33 cellular contexts compared by ENCODE assay signal in genomic region chr11:80261776-80262175, GRCh38.
"Had no signal": no experiment of that assay in that cellular context is flagged by ENCODE, and none has a peak within 500 bp of the region (broad histone marks: within the 10 kb centered on the region; RNA-seq: fewer than 3 reads in every experiment).

No MANE protein-coding gene starts in this region.

- DNase-seq: activated B cell treated with CpG ODN at 0.5 μM for 24 hours; activated CD4-positive, alpha-beta T cell treated with anti-CD3 and anti-CD28 coated beads for 48 hours; activated CD4-positive, alpha-beta T cell treated with anti-CD3 and anti-CD28 coated beads, Interleukin-2, amount 50 U/mL, for 1 hour; activated CD4-positive, alpha-beta T cell treated with anti-CD3 and anti-CD28 coated beads, Interleukin-2, amount 50 U/mL, for 48 hours; activated CD8-positive, alpha-beta memory T cell treated with anti-CD3 and anti-CD28 coated beads, Interleukin-2, amount 10 ng/mL, durations not matched to agents 7 days and 5 days; activated CD8-positive, alpha-beta memory T cell treated with anti-CD3 and anti-CD28 coated beads, Interleukin-2, amount 50 U/mL, for 4 hours; activated CD8-positive, alpha-beta T cell treated with anti-CD3 and anti-CD28 coated beads, Interleukin-2, amount 10 ng/mL, durations not matched to agents 7 days and 5 days; activated gamma-delta T cell; activated naive CD4-positive, alpha-beta T cell; activated naive CD4-positive, alpha-beta T cell treated with anti-CD3 and anti-CD28 coated beads, Interleukin-2, amount 10 ng/mL, durations not matched to agents 7 days and 5 days; activated naive CD8-positive, alpha-beta T cell treated with anti-CD3 and anti-CD28 coated beads, Interleukin-2, amount 10 ng/mL, durations not matched to agents 7 days and 5 days; activated T-cell treated with anti-CD3 and anti-CD28 coated beads, Interleukin-2, amount 50 U/mL, for 1 hour; activated T-cell treated with anti-CD3 and anti-CD28 coated beads, Interleukin-2, amount 50 U/mL, for 48 hours; central memory CD4-positive, alpha-beta T cell; cortex of kidney; dermis blood vessel endothelial cell; effector CD4-positive, alpha-beta T cell; effector memory CD8-positive, alpha-beta T cell; erythroblast; esophagus squamous epithelium; foreskin melanocyte; T-helper 1 cell; T-helper 17 cell; T1000; WERI-Rb-1 had no signal

- H3K36me3 ChIP-seq: ascending aorta, cardiac muscle cell, esophagus squamous epithelium, gastroesophageal sphincter, WERI-Rb-1 had no signal

- H3K4me3 Mint-ChIP-seq: activated B cell treated with CpG ODN at 0.5 μM for 24 hours; activated CD8-positive, alpha-beta memory T cell treated with anti-CD3 and anti-CD28 coated beads, Interleukin-2, amount 10 ng/mL, durations not matched to agents 7 days and 5 days; activated CD8-positive, alpha-beta T cell treated with anti-CD3 and anti-CD28 coated beads, Interleukin-2, amount 10 ng/mL, durations not matched to agents 7 days and 5 days; activated naive CD4-positive, alpha-beta T cell treated with anti-CD3 and anti-CD28 coated beads, Interleukin-2, amount 10 ng/mL, durations not matched to agents 7 days and 5 days; activated naive CD8-positive, alpha-beta T cell treated with anti-CD3 and anti-CD28 coated beads, Interleukin-2, amount 10 ng/mL, durations not matched to agents 7 days and 5 days; brain; effector memory CD8-positive, alpha-beta T cell; T-helper 17 cell; T-helper 2 cell treated with Interferon-gamma antibody and Interleukin-4, amounts not matched to agents 5 μg/mL and 100 μg/mL, for 36 hours had no signal

- H3K27me3 Mint-ChIP-seq: activated B cell treated with CpG ODN at 0.5 μM for 24 hours; activated CD8-positive, alpha-beta memory T cell treated with anti-CD3 and anti-CD28 coated beads, Interleukin-2, amount 10 ng/mL, durations not matched to agents 7 days and 5 days; activated naive CD4-positive, alpha-beta T cell treated with anti-CD3 and anti-CD28 coated beads, Interleukin-2, amount 10 ng/mL, durations not matched to agents 7 days and 5 days; activated naive CD8-positive, alpha-beta T cell treated with anti-CD3 and anti-CD28 coated beads, Interleukin-2, amount 10 ng/mL, durations not matched to agents 7 days and 5 days; brain; effector memory CD8-positive, alpha-beta T cell; T-helper 17 cell had no signal

- H3K4me1 Mint-ChIP-seq: activated B cell treated with CpG ODN at 0.5 μM for 24 hours; activated CD8-positive, alpha-beta memory T cell treated with anti-CD3 and anti-CD28 coated beads, Interleukin-2, amount 10 ng/mL, durations not matched to agents 7 days and 5 days; activated naive CD4-positive, alpha-beta T cell treated with anti-CD3 and anti-CD28 coated beads, Interleukin-2, amount 10 ng/mL, durations not matched to agents 7 days and 5 days; activated naive CD8-positive, alpha-beta T cell treated with anti-CD3 and anti-CD28 coated beads, Interleukin-2, amount 10 ng/mL, durations not matched to agents 7 days and 5 days; brain; T-helper 17 cell had no signal

- H3K27ac ChIP-seq: ascending aorta, breast epithelium, cardiac muscle cell, esophagus squamous epithelium, gastroesophageal sphincter, WERI-Rb-1 had no signal

- H3K4me1 ChIP-seq: ascending aorta, breast epithelium, esophagus squamous epithelium, gastroesophageal sphincter had no signal

- H3K9me3 ChIP-seq: ascending aorta, esophagus squamous epithelium, gastroesophageal sphincter had no signal

- H3K27ac Mint-ChIP-seq: activated B cell treated with CpG ODN at 0.5 μM for 24 hours; activated CD8-positive, alpha-beta memory T cell treated with anti-CD3 and anti-CD28 coated beads, Interleukin-2, amount 10 ng/mL, durations not matched to agents 7 days and 5 days; activated CD8-positive, alpha-beta T cell treated with anti-CD3 and anti-CD28 coated beads, Interleukin-2, amount 10 ng/mL, durations not matched to agents 7 days and 5 days; activated naive CD4-positive, alpha-beta T cell treated with anti-CD3 and anti-CD28 coated beads, Interleukin-2, amount 10 ng/mL, durations not matched to agents 7 days and 5 days; activated naive CD4-positive, alpha-beta T cell treated with anti-CD3 and anti-CD28 coated beads, Interleukin-2, amount 50 U/mL, for 72 hours; activated naive CD8-positive, alpha-beta T cell treated with anti-CD3 and anti-CD28 coated beads, Interleukin-2, amount 10 ng/mL, durations not matched to agents 7 days and 5 days; brain; effector memory CD8-positive, alpha-beta T cell; T-helper 17 cell; T-helper 2 cell treated with Interferon-gamma antibody and Interleukin-4, amounts not matched to agents 5 μg/mL and 100 μg/mL, for 36 hours had no signal

- H3K9me3 Mint-ChIP-seq: brain had no signal

- ATAC-seq: activated CD4-positive, CD25-positive, alpha-beta regulatory T cell treated with anti-CD3 and anti-CD28 coated beads, Interleukin-2, amount 50 U/mL, for 24 hours; activated CD8-positive, alpha-beta memory T cell treated with anti-CD3 and anti-CD28 coated beads, Interleukin-2, amount 10 ng/mL, durations not matched to agents 7 days and 5 days; activated CD8-positive, alpha-beta T cell treated with anti-CD3 and anti-CD28 coated beads, Interleukin-2, amount 10 ng/mL, durations not matched to agents 7 days and 5 days; activated naive CD4-positive, alpha-beta T cell treated with anti-CD3 and anti-CD28 coated beads, Interleukin-2, amount 50 U/mL, for 72 hours; effector memory CD8-positive, alpha-beta T cell; gastroesophageal sphincter; T-helper 17 cell had no signal

- H3K4me3 ChIP-seq: ascending aorta, breast epithelium, cardiac muscle cell, esophagus squamous epithelium, gastroesophageal sphincter had no signal

- H3K36me3 Mint-ChIP-seq: activated CD8-positive, alpha-beta memory T cell treated with anti-CD3 and anti-CD28 coated beads, Interleukin-2, amount 10 ng/mL, durations not matched to agents 7 days and 5 days; activated naive CD4-positive, alpha-beta T cell treated with anti-CD3 and anti-CD28 coated beads, Interleukin-2, amount 10 ng/mL, durations not matched to agents 7 days and 5 days; activated naive CD4-positive, alpha-beta T cell treated with anti-CD3 and anti-CD28 coated beads, Interleukin-2, amount 50 U/mL, for 72 hours; activated naive CD8-positive, alpha-beta T cell treated with anti-CD3 and anti-CD28 coated beads, Interleukin-2, amount 10 ng/mL, durations not matched to agents 7 days and 5 days; brain had no signal

- H3K27me3 ChIP-seq: ascending aorta, breast epithelium, cardiac muscle cell, esophagus squamous epithelium, gastroesophageal sphincter had no signal
